In the genomic region with DNA sequence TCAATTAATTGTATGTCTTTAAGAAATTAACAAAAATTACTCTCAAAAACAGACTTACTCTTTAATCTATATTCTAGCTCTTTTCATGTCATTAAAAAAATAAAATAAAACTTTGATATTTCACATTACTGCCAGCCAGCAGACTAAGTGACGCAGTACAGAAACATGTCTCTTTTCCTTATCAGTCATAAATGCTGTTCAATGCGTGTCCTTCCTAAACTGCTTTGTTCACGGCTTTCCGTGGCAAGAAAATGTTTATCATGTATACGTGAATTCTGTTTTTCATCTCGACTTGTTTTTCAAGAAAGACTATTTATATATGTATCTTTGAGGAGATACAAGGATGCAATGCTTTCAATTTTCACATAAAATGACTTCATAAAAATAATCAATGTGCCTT, we compare ENCODE assay signal across 18 cellular contexts.
DNase-seq lines count a peak whose midpoint lies in the region; ATAC-seq and TF ChIP-seq lines count a peak whose summit lies in the region.
"Had no signal": no experiment of that assay in that cellular context is flagged by ENCODE, and none has a peak within 500 bp of the region (broad histone marks: within the 10 kb centered on the region; RNA-seq: fewer than 3 reads in every experiment).

No MANE protein-coding gene starts in this region.

- H3K27me3 Mint-ChIP-seq in MCF 10A (ENCODE audit: insufficient read depth, unreplicated experiment) = no peaks in the 10 kb centered on the region

- no peaks in the 10 kb centered on the region for H3K9me3 Mint-ChIP-seq in MCF 10A (ENCODE audit: unreplicated experiment)
- H3K9me3 Mint-ChIP-seq: GM23338, HFFc6 had no signal

- H3K9me2 ChIP-seq in SK-N-SH = no peaks in the 10 kb centered on the region

- H3K27ac ChIP-seq in SK-N-SH (ENCODE audit: low read depth in 2 of 2, low read length in 1 of 2) = peak overlapping the region in 1 of 2 experiments; percentile 77; a peak in 2 of 4 replicates

- no peaks in the 10 kb centered on the region for H3K36me3 Mint-ChIP-seq in MCF 10A (ENCODE audit: insufficient read depth, unreplicated experiment)
- H3K36me3 Mint-ChIP-seq: CD4-positive, alpha-beta memory T cell had no signal

- H3K9me3 ChIP-seq in SK-N-SH = no peaks in the 10 kb centered on the region
- H3K9me3 ChIP-seq: HAP-1 had no signal

- no peak overlapping the region for H3K4me3 ChIP-seq in SK-N-SH (ENCODE audit: low read depth in 2 of 2, low read length in 1 of 2)
- H3K4me3 ChIP-seq in fibroblast of the aortic adventitia (ENCODE audit: low read depth, low read length) = no peak overlapping the region
- H3K4me3 ChIP-seq: GM23338, HAP-1 had no signal

- no peaks in the 10 kb centered on the region for H3K36me3 ChIP-seq in SK-N-SH (replicated peaks in 1 of 2; ENCODE audit: control insufficient read depth in 1 of 2, insufficient read depth in 2 of 2, low read length in 1 of 2)
- H3K36me3 ChIP-seq: HAP-1 had no signal

- H2AFZ ChIP-seq in SK-N-SH (ENCODE audit: low read depth) = no peak overlapping the region
- H2AFZ ChIP-seq: GM23338 had no signal

- H3K4me1 Mint-ChIP-seq in MCF 10A (ENCODE audit: insufficient read depth, unreplicated experiment) = peaks cover 7% of the 10 kb centered on the region
- H3K4me1 Mint-ChIP-seq: CD4-positive, alpha-beta memory T cell had no signal

- peak; percentile 20 for DNase-seq in SK-N-SH
- peak; percentile 68 for DNase-seq in dermis blood vessel endothelial cell
- DNase-seq in fibroblast of the aortic adventitia (ENCODE audit: low read depth) = peak; percentile 17
- DNase-seq in pulmonary artery endothelial cell (ENCODE audit: low read depth, low spot score) = peak; percentile 30
- DNase-seq in activated gamma-delta T cell treated with Interleukin-2 at 50 U/mL for 16 hours = no peak
- DNase-seq in MCF 10A (ENCODE audit: unreplicated experiment) = no peak
- DNase-seq in T-helper 1 cell = no peak
- DNase-seq: C1 segment of cervical spinal cord; Calu3; CD4-positive, alpha-beta memory T cell; COR-L47; DMS53; DMS79 treated with DMSO at 0.1 percent for 48 hours; GF-D8; HFFc6 had no signal

- H3F3A ChIP-seq in SK-N-SH (replicated peaks; ENCODE audit: insufficient read depth) = no peaks in the 10 kb centered on the region

- no peak overlapping the region for H3K4me3 Mint-ChIP-seq in MCF 10A (ENCODE audit: unreplicated experiment)
- H3K4me3 Mint-ChIP-seq: CD4-positive, alpha-beta memory T cell; GM23338; HFFc6 had no signal

- no peak overlapping the region for H3K4me2 ChIP-seq in SK-N-SH
- H3K4me2 ChIP-seq: GM23338 had no signal

- H3K79me2 ChIP-seq in SK-N-SH (ENCODE audit: insufficient read depth) = no peaks in the 10 kb centered on the region

- TF ChIP-seq RAD21 in SK-N-SH (IDR thresholded peaks at IDR 0.05; ENCODE audit: low read length) = no peak

- H3K4me1 ChIP-seq in SK-N-SH (ENCODE audit: control insufficient read depth in 1 of 2, insufficient read depth in 2 of 2, low read depth in 1 of 2, low read length in 1 of 2) = peaks cover 0 to 18% of the 10 kb centered on the region in 2 experiments; a peak in 2 of 4 replicates
- H3K4me1 ChIP-seq: HAP-1 had no signal

- no peak overlapping the region for H3K9ac ChIP-seq in SK-N-SH

- H3K27ac Mint-ChIP-seq in MCF 10A (ENCODE audit: low read depth, unreplicated experiment) = no peak overlapping the region
- H3K27ac Mint-ChIP-seq: CD4-positive, alpha-beta memory T cell; GM23338; HFFc6 had no signal

- intact Hi-C loops in MCF 10A (cut with micrococcal nuclease) = no loop called here

- no peak for ATAC-seq in GM21367 (IDR thresholded peaks at IDR 0.05; ENCODE audit: unreplicated experiment)
- ATAC-seq: GM23338 had no signal

- no peaks in the 10 kb centered on the region for H3K27me3 ChIP-seq in SK-N-SH (ENCODE audit: insufficient read depth)

- POLR2A ChIA-PET in SK-N-SH (lab: Yijun Ruan, JAX) (interaction anchor here (1.3 kb wide), 1 partner anchor 182 kb away, joined by 4 read pairs; the partner anchor contains the start of genes DOCK4 and ZNF277), MCF 10A (lab: Yijun Ruan, JAX) (interaction anchor here (0.6 kb wide), 1 partner anchor 38 kb away, joined by 3 read pairs; no protein-coding TSS in a partner anchor)

- CTCF ChIA-PET in SK-N-SH (lab: Yijun Ruan, JAX) (interaction anchor here (0.6 to 1.7 kb wide), 7 partner anchors 8 to 261 kb away, joined by 3 to 4 read pairs (median 3); no protein-coding TSS in a partner anchor), MCF 10A (lab: Yijun Ruan, JAX) (interaction anchor here (0.6 kb wide), 1 partner anchor 17 kb away, joined by 3 read pairs; no protein-coding TSS in a partner anchor)

- no peaks in the 10 kb centered on the region for H4K20me1 ChIP-seq in SK-N-SH (ENCODE audit: insufficient read depth)

- TF ChIP-seq EP300 in SK-N-SH (IDR thresholded peaks at IDR 0.05; ENCODE audit: borderline replicate concordance in 1 of 2, low read depth in 1 of 2, low read length in 1 of 2) = peak in 1 of 2 experiments; percentile 66; a peak in 2 of 4 replicates

- no peak for TF ChIP-seq CTCF in SK-N-SH (IDR thresholded peaks at IDR 0.05)
- no peak for TF ChIP-seq CTCF in fibroblast of the aortic adventitia (IDR thresholded peaks at IDR 0.05; ENCODE audit: insufficient read depth, low read length)
- TF ChIP-seq CTCF in MCF 10A (IDR thresholded peaks at IDR 0.05; ENCODE audit: unreplicated experiment) = no peak

- WGBS in SK-N-SH (ENCODE audit: low lambda C conversion rate) = 70% methylated on average over 6 of the region's 6 CpGs

- BruUV-seq in MCF 10A (replicated peaks; lab: Mats Ljungman, UMichigan) = no TSS peak

TF ChIP-seq in SK-N-SH, 30 proteins besides CTCF, POLR2A, EP300 and RAD21:
- 0 out of 2 replicates have a peak, but pooled peaks have one; percentile 12 for TF ChIP-seq FOXJ3 (CRISPR knock-in tag; IDR thresholded peaks at IDR 0.05)
- no peak for TF ChIP-seq NFIC (IDR thresholded peaks at IDR 0.05; ENCODE audit: borderline replicate concordance)
- no peak for TF ChIP-seq YY1 (IDR thresholded peaks at IDR 0.05; ENCODE audit: low read depth)
- no peak for TF ChIP-seq EZH2phosphoT487 (IDR thresholded peaks at IDR 0.05; ENCODE audit: borderline replicate concordance, low read depth)
- no peak for TF ChIP-seq MXI1 (IDR thresholded peaks at IDR 0.05; ENCODE audit: low read depth, low read length)
- peak; percentile 33; the same call in 1 of the 2 replicates for TF ChIP-seq RCOR1 (IDR thresholded peaks at IDR 0.05; ENCODE audit: low read length)
- TF ChIP-seq, protein P1, sequence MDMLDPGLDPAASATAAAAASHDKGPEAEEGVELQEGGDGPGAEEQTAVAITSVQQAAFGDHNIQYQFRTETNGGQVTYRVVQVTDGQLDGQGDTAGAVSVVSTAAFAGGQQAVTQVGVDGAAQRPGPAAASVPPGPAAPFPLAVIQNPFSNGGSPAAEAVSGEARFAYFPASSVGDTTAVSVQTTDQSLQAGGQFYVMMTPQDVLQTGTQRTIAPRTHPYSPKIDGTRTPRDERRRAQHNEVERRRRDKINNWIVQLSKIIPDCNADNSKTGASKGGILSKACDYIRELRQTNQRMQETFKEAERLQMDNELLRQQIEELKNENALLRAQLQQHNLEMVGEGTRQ (IDR thresholded peaks at IDR 0.05; ENCODE audit: borderline replicate concordance, low read depth, low read length) = no peak
- TF ChIP-seq GATA2 (CRISPR knock-in tag; IDR thresholded peaks at IDR 0.05) = peak; percentile 85
- TF ChIP-seq JUND (IDR thresholded peaks at IDR 0.05) = no peak
- no peak for TF ChIP-seq MEF2A (IDR thresholded peaks at IDR 0.05; ENCODE audit: borderline replicate concordance, low read depth)
- TF ChIP-seq SMC3 (IDR thresholded peaks at IDR 0.05; ENCODE audit: low read depth, low read length) = no peak
- peak; percentile 55 for TF ChIP-seq CHD2 (IDR thresholded peaks at IDR 0.05; ENCODE audit: low read length, partially characterized antibody)
- TF ChIP-seq USF1 (IDR thresholded peaks at IDR 0.05; ENCODE audit: borderline replicate concordance, low read depth) = no peak
- TF ChIP-seq, protein P2, sequence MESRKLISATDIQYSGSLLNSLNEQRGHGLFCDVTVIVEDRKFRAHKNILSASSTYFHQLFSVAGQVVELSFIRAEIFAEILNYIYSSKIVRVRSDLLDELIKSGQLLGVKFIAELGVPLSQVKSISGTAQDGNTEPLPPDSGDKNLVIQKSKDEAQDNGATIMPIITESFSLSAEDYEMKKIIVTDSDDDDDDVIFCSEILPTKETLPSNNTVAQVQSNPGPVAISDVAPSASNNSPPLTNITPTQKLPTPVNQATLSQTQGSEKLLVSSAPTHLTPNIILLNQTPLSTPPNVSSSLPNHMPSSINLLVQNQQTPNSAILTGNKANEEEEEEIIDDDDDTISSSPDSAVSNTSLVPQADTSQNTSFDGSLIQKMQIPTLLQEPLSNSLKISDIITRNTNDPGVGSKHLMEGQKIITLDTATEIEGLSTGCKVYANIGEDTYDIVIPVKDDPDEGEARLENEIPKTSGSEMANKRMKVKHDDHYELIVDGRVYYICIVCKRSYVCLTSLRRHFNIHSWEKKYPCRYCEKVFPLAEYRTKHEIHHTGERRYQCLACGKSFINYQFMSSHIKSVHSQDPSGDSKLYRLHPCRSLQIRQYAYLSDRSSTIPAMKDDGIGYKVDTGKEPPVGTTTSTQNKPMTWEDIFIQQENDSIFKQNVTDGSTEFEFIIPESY (IDR thresholded peaks at IDR 0.05; ENCODE audit: borderline replicate concordance, low read depth) = no peak
- TF ChIP-seq GABPA (IDR thresholded peaks at IDR 0.05; ENCODE audit: low read depth) = no peak
- TF ChIP-seq SIN3A (IDR thresholded peaks at IDR 0.05; ENCODE audit: borderline replicate concordance, low read depth, low read length) = no peak
- TF ChIP-seq POLR2AphosphoS5 (IDR thresholded peaks at IDR 0.05; ENCODE audit: low read depth, low read length) = no peak
- TF ChIP-seq FOXM1 (IDR thresholded peaks at IDR 0.05; ENCODE audit: low read depth) = no peak

Comparison
In these comparisons a context has a peak if more than half of its experiments do, and no peak if none do; other contexts are left out.
1. DNase-seq: peak in SK-N-SH (single experiment), dermis blood vessel endothelial cell (single experiment), fibroblast of the aortic adventitia (single experiment) and pulmonary artery endothelial cell (single experiment); none in activated gamma-delta T cell treated with Interleukin-2 at 50 U/mL for 16 hours (single experiment), MCF 10A (single experiment) and T-helper 1 cell (0 of 5).